ENCODE assay signal across 9 cellular contexts in genomic region chr9:37324261-37324683, GRCh38.
DNase-seq lines count a peak whose midpoint lies in the region; ATAC-seq and TF ChIP-seq lines count a peak whose summit lies in the region.
"Had no signal": no experiment of that assay in that cellular context is flagged by ENCODE, and none has a peak within 500 bp of the region (broad histone marks: within the 10 kb centered on the region; RNA-seq: fewer than 3 reads in every experiment).

No MANE protein-coding gene starts in this region.

- ATAC-seq in HG03196 (IDR thresholded peaks at IDR 0.05; ENCODE audit: unreplicated experiment) = peak; percentile 64

- H3K27ac ChIP-seq in BLaER1 = peak overlapping the region; percentile 75
- no peak overlapping the region for H3K27ac ChIP-seq in stomach

- H3K9ac ChIP-seq in BLaER1 = peak overlapping the region; percentile 67

- H3K9me3 ChIP-seq in BLaER1 (no peaks in the 10 kb centered on the region), stomach (no peaks in the 10 kb centered on the region)

- H3K4me2 ChIP-seq in BLaER1 = peak overlapping the region; percentile 67

- no peak for TF ChIP-seq EP300 in stomach (IDR thresholded peaks at IDR 0.05)

- H3K27me3 Mint-ChIP-seq in immature natural killer cell (ENCODE audit: low read depth in 3 of 3) = no peaks in the 10 kb centered on the region

- intact Hi-C loops in stomach (cut with DNase I; ENCODE audit: low total_unique reads) = no loop called here

- H3K4me1 ChIP-seq in BLaER1 (peaks cover 99% of the 10 kb centered on the region), stomach (peaks cover 0 to 11% (median 2%) of the 10 kb centered on the region in 4 donors)

- TF ChIP-seq CTCF in astrocyte of the spinal cord (IDR thresholded peaks at IDR 0.05; ENCODE audit: low read depth, low read length) = no peak
- no peak for TF ChIP-seq CTCF in stomach (IDR thresholded peaks at IDR 0.05)

- peak overlapping the region in 1 of 6 donors; percentile 27 for H3K27ac Mint-ChIP-seq in immature natural killer cell

- H3K27me3 ChIP-seq in BLaER1 (no peaks in the 10 kb centered on the region), stomach (no peaks in the 10 kb centered on the region)

- in situ Hi-C loops in astrocyte of the spinal cord (cut with HindIII; ENCODE audit: low sequenced_read_pairs) = no loop called here

- 75 to 88% (median 82%) methylated on average over 7 of the region's 7 CpGs for WGBS in stomach, 5 donors

- H3K4me3 ChIP-seq in BLaER1 (no peak overlapping the region; the same call in 1 of the 2 replicates), astrocyte of the spinal cord (ENCODE audit: low read depth, low read length) (no peak overlapping the region), stomach (no peak overlapping the region)
- H3K4me3 ChIP-seq: skin epidermis had no signal

- H3K4me1 Mint-ChIP-seq in immature natural killer cell = peaks cover 0 to 14% of the 10 kb centered on the region in 2 donors

- H3K36me3 ChIP-seq in BLaER1 (peaks cover 74% of the 10 kb centered on the region), stomach (peaks cover 0 to 14% (median 4%) of the 10 kb centered on the region in 4 donors)

- DNase-seq in astrocyte of the spinal cord (ENCODE audit: low read depth, low spot score) (peak; percentile 33), SW 1271 (lab: John Stamatoyannopoulos, UW) (no peak), stomach (no peak), immature natural killer cell (no peak), OCI-M1 (lab: John Stamatoyannopoulos, UW) (no peak)

- H3K9me3 Mint-ChIP-seq in immature natural killer cell = no peaks in the 10 kb centered on the region

- peaks cover 3 to 16% (median 9%) of the 10 kb centered on the region in 3 donors for H3K36me3 Mint-ChIP-seq in immature natural killer cell

- no peak overlapping the region for H3K4me3 Mint-ChIP-seq in immature natural killer cell

- peak; percentile 29 for TF ChIP-seq POLR2A in GM19099 (IDR thresholded peaks at IDR 0.05; ENCODE audit: extremely low read depth, insufficient read length, low read depth)
- TF ChIP-seq POLR2A in stomach (IDR thresholded peaks at IDR 0.05) = no peak

- peaks cover 98% of the 10 kb centered on the region for H4K20me1 ChIP-seq in BLaER1
